2 cellular contexts compared by ENCODE assay signal in the genomic region with DNA sequence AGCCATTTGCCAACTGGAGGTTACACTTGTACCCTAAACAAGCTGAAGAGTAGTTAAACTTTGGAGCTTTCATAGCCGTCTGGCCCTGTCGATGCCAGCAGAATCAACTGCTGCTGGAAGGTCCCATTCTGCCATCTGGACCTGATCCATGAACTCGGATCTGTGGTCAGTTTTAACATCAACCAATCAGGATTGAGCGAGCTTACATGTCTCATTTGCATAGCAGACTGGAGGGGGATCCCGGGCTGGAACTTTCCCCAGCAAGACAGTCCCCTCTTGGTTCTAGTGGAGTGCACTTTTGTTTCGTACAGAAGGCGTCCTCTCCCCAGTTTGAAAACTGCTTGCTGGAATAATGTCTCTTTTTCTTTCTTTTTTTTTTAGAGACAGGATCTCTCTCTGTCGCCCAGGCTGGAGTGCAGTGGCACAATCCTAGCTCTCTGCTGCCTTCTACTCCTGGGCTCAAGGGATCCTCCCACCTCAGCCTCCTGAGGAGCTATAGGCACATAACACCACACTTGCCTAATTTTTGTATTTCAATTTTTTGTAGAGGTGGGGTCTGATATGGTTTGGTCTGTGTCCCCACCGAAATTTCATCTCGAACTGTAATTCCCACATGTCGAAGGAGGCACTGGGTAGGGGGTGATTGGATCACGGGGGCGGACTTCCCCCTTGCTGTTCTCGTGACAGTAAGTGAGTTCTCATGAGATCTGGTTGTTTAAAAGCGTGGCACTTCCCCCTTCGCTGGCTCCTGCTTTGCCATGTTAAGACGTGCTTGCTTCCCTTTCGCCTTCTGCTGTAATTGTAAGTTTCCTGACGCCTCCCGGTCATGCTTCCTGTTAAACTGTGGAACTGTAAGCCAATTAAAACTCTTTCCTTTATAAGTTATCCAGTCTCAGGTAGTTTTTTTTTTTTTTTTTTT.
TF ChIP-seq lines count a peak whose summit lies in the region.

No MANE protein-coding gene starts in this region.

TF ChIP-seq in SK-N-SH, 30 proteins besides CTCF, POLR2A, EP300 and RAD21 (continued from another document):
- TF ChIP-seq IRF3 (IDR thresholded peaks at IDR 0.05; ENCODE audit: low read depth, low read length) (no peak), YY1 (IDR thresholded peaks at IDR 0.05; ENCODE audit: low read depth) (no peak)
- TF ChIP-seq, protein P1, sequence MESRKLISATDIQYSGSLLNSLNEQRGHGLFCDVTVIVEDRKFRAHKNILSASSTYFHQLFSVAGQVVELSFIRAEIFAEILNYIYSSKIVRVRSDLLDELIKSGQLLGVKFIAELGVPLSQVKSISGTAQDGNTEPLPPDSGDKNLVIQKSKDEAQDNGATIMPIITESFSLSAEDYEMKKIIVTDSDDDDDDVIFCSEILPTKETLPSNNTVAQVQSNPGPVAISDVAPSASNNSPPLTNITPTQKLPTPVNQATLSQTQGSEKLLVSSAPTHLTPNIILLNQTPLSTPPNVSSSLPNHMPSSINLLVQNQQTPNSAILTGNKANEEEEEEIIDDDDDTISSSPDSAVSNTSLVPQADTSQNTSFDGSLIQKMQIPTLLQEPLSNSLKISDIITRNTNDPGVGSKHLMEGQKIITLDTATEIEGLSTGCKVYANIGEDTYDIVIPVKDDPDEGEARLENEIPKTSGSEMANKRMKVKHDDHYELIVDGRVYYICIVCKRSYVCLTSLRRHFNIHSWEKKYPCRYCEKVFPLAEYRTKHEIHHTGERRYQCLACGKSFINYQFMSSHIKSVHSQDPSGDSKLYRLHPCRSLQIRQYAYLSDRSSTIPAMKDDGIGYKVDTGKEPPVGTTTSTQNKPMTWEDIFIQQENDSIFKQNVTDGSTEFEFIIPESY (IDR thresholded peaks at IDR 0.05; ENCODE audit: borderline replicate concordance, low read depth) = no peak
TF ChIP-seq in SK-N-SH: peak in this region for 0.

TF ChIP-seq in SK-N-SH treated with all-trans-retinoic acid at 6 μM for 48 hours, 23 proteins besides CTCF, POLR2A, EP300 and RAD21 (continued from another document):
- TF ChIP-seq, protein P2, sequence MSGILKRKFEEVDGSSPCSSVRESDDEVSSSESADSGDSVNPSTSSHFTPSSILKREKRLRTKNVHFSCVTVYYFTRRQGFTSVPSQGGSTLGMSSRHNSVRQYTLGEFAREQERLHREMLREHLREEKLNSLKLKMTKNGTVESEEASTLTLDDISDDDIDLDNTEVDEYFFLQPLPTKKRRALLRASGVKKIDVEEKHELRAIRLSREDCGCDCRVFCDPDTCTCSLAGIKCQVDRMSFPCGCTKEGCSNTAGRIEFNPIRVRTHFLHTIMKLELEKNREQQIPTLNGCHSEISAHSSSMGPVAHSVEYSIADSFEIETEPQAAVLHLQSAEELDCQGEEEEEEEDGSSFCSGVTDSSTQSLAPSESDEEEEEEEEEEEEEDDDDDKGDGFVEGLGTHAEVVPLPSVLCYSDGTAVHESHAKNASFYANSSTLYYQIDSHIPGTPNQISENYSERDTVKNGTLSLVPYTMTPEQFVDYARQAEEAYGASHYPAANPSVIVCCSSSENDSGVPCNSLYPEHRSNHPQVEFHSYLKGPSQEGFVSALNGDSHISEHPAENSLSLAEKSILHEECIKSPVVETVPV (CRISPR knock-in tag; IDR thresholded peaks at IDR 0.05) = no peak
- TF ChIP-seq SNAI2 (CRISPR knock-in tag; IDR thresholded peaks at IDR 0.05) (no peak), ISL1 (CRISPR knock-in tag; IDR thresholded peaks at IDR 0.05) (no peak), GLIS3 (CRISPR knock-in tag; IDR thresholded peaks at IDR 0.05) (no peak)
TF ChIP-seq in SK-N-SH treated with all-trans-retinoic acid at 6 μM for 48 hours: peak in this region for 0.
